1 cellular context compared by ENCODE assay signal in genomic region chr22:17477401-17477833, GRCh38.
TF ChIP-seq lines count a peak whose summit lies in the region.

No MANE protein-coding gene starts in this region.

TF ChIP-seq in HEK293, 187 proteins besides CTCF, POLR2A, EP300 and RAD21 (continued from another document):
- TF ChIP-seq BCL6B (tag by site-specific recombination; IDR thresholded peaks at IDR 0.05) (peak; percentile 98), SP2 (tag by site-specific recombination; IDR thresholded peaks at IDR 0.05) (peak; percentile 64), ZBTB26 (tag by site-specific recombination; optimal IDR thresholded peaks at IDR 0.05) (no peak), ZSCAN4 (tag by site-specific recombination; IDR thresholded peaks at IDR 0.05) (no peak; the same call in 1 of the 2 replicates)
